ENCODE assay signal across 8 cellular contexts in the genomic region with DNA sequence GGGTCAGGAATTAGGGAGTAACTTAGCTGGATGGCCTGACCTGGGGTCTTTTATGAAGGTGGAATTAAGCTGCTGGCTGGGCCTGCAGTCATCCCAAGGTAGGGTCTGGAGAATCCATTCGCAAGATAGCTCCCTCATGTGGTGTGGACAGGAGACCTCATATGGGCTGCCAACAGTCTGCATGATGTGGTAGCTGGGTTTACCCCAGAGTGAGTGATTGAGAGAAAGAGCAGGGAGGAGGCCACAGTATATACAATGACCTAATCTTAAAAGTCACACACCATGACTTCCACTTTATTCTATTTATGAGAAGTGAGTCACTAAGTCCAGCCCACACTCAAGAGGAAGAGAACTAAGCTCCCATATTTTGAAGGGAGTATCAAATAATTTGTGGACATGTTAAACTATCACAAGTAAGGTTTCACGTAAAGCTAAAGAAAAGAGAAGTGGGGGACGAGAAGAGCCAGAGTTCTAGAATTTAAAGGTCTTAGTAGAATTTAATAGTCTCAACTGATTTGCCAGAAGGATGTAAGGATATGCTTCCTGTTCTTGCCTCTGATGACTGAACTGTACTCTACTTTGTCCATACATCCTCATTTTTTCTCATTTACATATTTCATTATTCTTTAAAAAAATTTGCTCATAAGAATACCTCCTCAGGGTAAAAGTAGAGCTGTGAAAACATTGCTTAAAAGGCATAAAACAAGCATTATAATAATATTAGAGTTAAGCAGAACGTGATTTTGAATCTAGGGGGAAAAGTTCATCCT.
DNase-seq lines count a peak whose midpoint lies in the region; ATAC-seq and TF ChIP-seq lines count a peak whose summit lies in the region.

No MANE protein-coding gene starts in this region.

- no peaks in the 10 kb centered on the region for H3K36me3 Mint-ChIP-seq in memory B cell
- no peaks in the 10 kb centered on the region for H3K36me3 Mint-ChIP-seq in CD4-positive, alpha-beta T cell (ENCODE audit: low read depth)
- H3K36me3 Mint-ChIP-seq in activated T-helper 1 cell treated with anti-CD3 and anti-CD28 coated beads, Interleukin-12 subunit alpha, Interleukin-12 subunit beta, Interleukin-2, Interleukin-4 antibody, amounts not matched to agents 30 ng/mL and 10 ng/mL and 1 ng/mL, durations not matched to agents 14 hours and 24 hours and 36 hours (ENCODE audit: low read depth): no peaks in the 10 kb centered on the region

- H3K9me3 Mint-ChIP-seq in memory B cell: no peaks in the 10 kb centered on the region
- no peaks in the 10 kb centered on the region for H3K9me3 Mint-ChIP-seq in CD4-positive, alpha-beta T cell
- no peaks in the 10 kb centered on the region for H3K9me3 Mint-ChIP-seq in activated T-helper 1 cell treated with anti-CD3 and anti-CD28 coated beads, Interleukin-12 subunit alpha, Interleukin-12 subunit beta, Interleukin-2, Interleukin-4 antibody, amounts not matched to agents 30 ng/mL and 10 ng/mL and 1 ng/mL, durations not matched to agents 14 hours and 24 hours and 36 hours

- ATAC-seq in HG03103 (IDR thresholded peaks at IDR 0.05; ENCODE audit: low read depth, unreplicated experiment) (peak; percentile 76), memory B cell (ENCODE audit: low read depth) (no peak)
- ATAC-seq in CD4-positive, alpha-beta T cell (ENCODE audit: poor library complexity): no peak

- peaks cover 3% of the 10 kb centered on the region for H3K27me3 Mint-ChIP-seq in memory B cell
- no peaks in the 10 kb centered on the region for H3K27me3 Mint-ChIP-seq in CD4-positive, alpha-beta T cell
- peaks cover 4% of the 10 kb centered on the region for H3K27me3 Mint-ChIP-seq in activated T-helper 1 cell treated with anti-CD3 and anti-CD28 coated beads, Interleukin-12 subunit alpha, Interleukin-12 subunit beta, Interleukin-2, Interleukin-4 antibody, amounts not matched to agents 30 ng/mL and 10 ng/mL and 1 ng/mL, durations not matched to agents 14 hours and 24 hours and 36 hours (ENCODE audit: insufficient read depth)

- H3K27me3 ChIP-seq in SU-DHL-6 (ENCODE audit: low read length): no peaks in the 10 kb centered on the region
- H3K27me3 ChIP-seq in CD4-positive, alpha-beta T cell (ENCODE audit: control insufficient read depth, insufficient read depth, low read length): no peaks in the 10 kb centered on the region

- no peak overlapping the region for H2AFZ ChIP-seq in SU-DHL-6 (ENCODE audit: low read depth, low read length, severe bottlenecking)

- H3K4me3 Mint-ChIP-seq in memory B cell: no peak overlapping the region
- H3K4me3 Mint-ChIP-seq in CD4-positive, alpha-beta T cell: no peak overlapping the region
- H3K4me3 Mint-ChIP-seq in activated T-helper 1 cell treated with anti-CD3 and anti-CD28 coated beads, Interleukin-12 subunit alpha, Interleukin-12 subunit beta, Interleukin-2, Interleukin-4 antibody, amounts not matched to agents 30 ng/mL and 10 ng/mL and 1 ng/mL, durations not matched to agents 14 hours and 24 hours and 36 hours: no peak overlapping the region

- H3K27ac Mint-ChIP-seq in memory B cell: peak overlapping the region; percentile 5
- H3K27ac Mint-ChIP-seq in CD4-positive, alpha-beta T cell: no peak overlapping the region
- no peak overlapping the region for H3K27ac Mint-ChIP-seq in activated T-helper 1 cell treated with anti-CD3 and anti-CD28 coated beads, Interleukin-12 subunit alpha, Interleukin-12 subunit beta, Interleukin-2, Interleukin-4 antibody, amounts not matched to agents 30 ng/mL and 10 ng/mL and 1 ng/mL, durations not matched to agents 14 hours and 24 hours and 36 hours

- CTCF ChIA-PET in CD4-positive, alpha-beta T cell (lab: Charles Lee): no interaction called here

- POLR2A ChIA-PET in CD4-positive, alpha-beta T cell (lab: Charles Lee): no interaction called here

- H3K9me3 ChIP-seq in SU-DHL-6 (ENCODE audit: insufficient read depth, low read length): no peaks in the 10 kb centered on the region
- no peaks in the 10 kb centered on the region for H3K9me3 ChIP-seq in CD4-positive, alpha-beta T cell (ENCODE audit: control insufficient read depth, low read length)

- H3F3A ChIP-seq in SU-DHL-6 (ENCODE audit: insufficient read depth): no peaks in the 10 kb centered on the region

- no peak overlapping the region for H3K4me3 ChIP-seq in SU-DHL-6 (ENCODE audit: insufficient read depth, low read length, poor library complexity, severe bottlenecking)

- no peaks in the 10 kb centered on the region for H3K4me1 Mint-ChIP-seq in memory B cell
- no peaks in the 10 kb centered on the region for H3K4me1 Mint-ChIP-seq in CD4-positive, alpha-beta T cell (ENCODE audit: low read depth)
- H3K4me1 Mint-ChIP-seq in activated T-helper 1 cell treated with anti-CD3 and anti-CD28 coated beads, Interleukin-12 subunit alpha, Interleukin-12 subunit beta, Interleukin-2, Interleukin-4 antibody, amounts not matched to agents 30 ng/mL and 10 ng/mL and 1 ng/mL, durations not matched to agents 14 hours and 24 hours and 36 hours (ENCODE audit: low read depth): no peaks in the 10 kb centered on the region

- H3K27ac ChIP-seq in SU-DHL-6 (ENCODE audit: low read depth, low read length): peak overlapping the region; percentile 36
- H3K27ac ChIP-seq in CD4-positive, alpha-beta T cell (ENCODE audit: low read depth, low read length): no peak overlapping the region

- H3K4me2 ChIP-seq in SU-DHL-6 (ENCODE audit: low read depth, low read length, poor library complexity, severe bottlenecking): peak overlapping the region; percentile 20

- DNase-seq in NCI-H82 (lab: John Stamatoyannopoulos, UW) (peak; percentile 42), NCI-H82 treated with DMSO at 0.1 percent for 48 hours (lab: John Stamatoyannopoulos, UW; ENCODE audit: unreplicated experiment) (no peak), memory B cell (ENCODE audit: low spot score in 2 of 2) (no peak)
- DNase-seq in effector CD4-positive, alpha-beta T cell: no peak
- DNase-seq in CD4-positive, alpha-beta T cell: no peak
- DNase-seq in activated T-helper 1 cell treated with anti-CD3 and anti-CD28 coated beads, Interleukin-12 subunit alpha, Interleukin-12 subunit beta, Interleukin-2, Interleukin-4 antibody, amounts not matched to agents 30 ng/mL and 10 ng/mL and 1 ng/mL, durations not matched to agents 14 hours and 24 hours and 36 hours (ENCODE audit: low spot score): no peak

- H3K9ac ChIP-seq in SU-DHL-6 (ENCODE audit: low read length): no peak overlapping the region

- intact Hi-C loops in CD4-positive, alpha-beta T cell (cut with DNase I, micrococcal nuclease): no loop called here
- intact Hi-C loops in activated T-helper 1 cell treated with anti-CD3 and anti-CD28 coated beads, Interleukin-12 subunit alpha, Interleukin-12 subunit beta, Interleukin-2, Interleukin-4 antibody, amounts not matched to agents 30 ng/mL and 10 ng/mL and 1 ng/mL, durations not matched to agents 14 hours and 24 hours and 36 hours (cut with micrococcal nuclease): no loop called here

- no peaks in the 10 kb centered on the region for H3K36me3 ChIP-seq in SU-DHL-6 (ENCODE audit: low read length)

- no peak for TF ChIP-seq CTCF in SU-DHL-6 (IDR thresholded peaks at IDR 0.05; ENCODE audit: insufficient read depth, low read length, poor library complexity, severe bottlenecking)
- no peak for TF ChIP-seq CTCF in CD4-positive, alpha-beta T cell (IDR thresholded peaks at IDR 0.05)

- H3K9me2 ChIP-seq in SU-DHL-6 (replicated peaks; ENCODE audit: insufficient read depth, low read length): no peaks in the 10 kb centered on the region

- no peaks in the 10 kb centered on the region for H3K79me2 ChIP-seq in SU-DHL-6 (ENCODE audit: insufficient read depth, low read length)

- no peaks in the 10 kb centered on the region for H4K20me1 ChIP-seq in SU-DHL-6 (ENCODE audit: low read depth, low read length)
